ENCODE assay signal across 1 cellular context in the genomic region with DNA sequence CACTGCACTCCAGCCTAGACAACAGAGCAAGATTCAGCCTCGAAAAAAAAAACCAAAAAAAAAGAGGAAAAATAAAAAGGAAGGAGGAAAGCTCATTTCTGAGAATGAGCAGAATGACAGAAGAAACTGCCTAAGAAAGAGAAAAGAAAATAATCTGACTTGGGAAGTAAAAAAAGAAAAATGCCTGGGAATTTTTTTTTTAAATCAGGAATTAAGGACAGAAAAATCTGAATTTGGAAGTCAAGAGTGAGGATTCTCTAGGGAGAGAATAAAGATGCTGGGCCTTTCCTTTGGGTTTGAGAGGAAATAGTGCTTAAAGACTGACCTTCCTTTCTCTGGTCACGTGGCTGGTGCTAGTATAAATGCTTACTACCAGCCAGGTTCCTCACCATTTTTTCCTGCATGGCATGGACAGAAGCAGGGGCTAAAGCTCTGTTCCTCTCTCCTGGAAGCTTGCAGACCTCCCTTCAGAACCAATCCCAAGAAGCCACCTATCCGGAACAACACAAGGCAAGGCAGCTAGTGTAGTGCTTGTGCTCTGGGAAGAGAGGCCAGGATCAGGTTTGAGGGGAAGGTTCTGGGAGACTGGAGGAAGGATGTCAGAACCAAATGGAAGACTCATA.
TF ChIP-seq lines count a peak whose summit lies in the region.

A gene (plus strand): TSS at position 388 of the 623 bp plus-strand sequence. CDS start 1,458 bp downstream, outside the sequence.

TF ChIP-seq in liver, 16 proteins besides CTCF, POLR2A, EP300 and RAD21 (continued from another document):
- TF ChIP-seq, protein P1, sequence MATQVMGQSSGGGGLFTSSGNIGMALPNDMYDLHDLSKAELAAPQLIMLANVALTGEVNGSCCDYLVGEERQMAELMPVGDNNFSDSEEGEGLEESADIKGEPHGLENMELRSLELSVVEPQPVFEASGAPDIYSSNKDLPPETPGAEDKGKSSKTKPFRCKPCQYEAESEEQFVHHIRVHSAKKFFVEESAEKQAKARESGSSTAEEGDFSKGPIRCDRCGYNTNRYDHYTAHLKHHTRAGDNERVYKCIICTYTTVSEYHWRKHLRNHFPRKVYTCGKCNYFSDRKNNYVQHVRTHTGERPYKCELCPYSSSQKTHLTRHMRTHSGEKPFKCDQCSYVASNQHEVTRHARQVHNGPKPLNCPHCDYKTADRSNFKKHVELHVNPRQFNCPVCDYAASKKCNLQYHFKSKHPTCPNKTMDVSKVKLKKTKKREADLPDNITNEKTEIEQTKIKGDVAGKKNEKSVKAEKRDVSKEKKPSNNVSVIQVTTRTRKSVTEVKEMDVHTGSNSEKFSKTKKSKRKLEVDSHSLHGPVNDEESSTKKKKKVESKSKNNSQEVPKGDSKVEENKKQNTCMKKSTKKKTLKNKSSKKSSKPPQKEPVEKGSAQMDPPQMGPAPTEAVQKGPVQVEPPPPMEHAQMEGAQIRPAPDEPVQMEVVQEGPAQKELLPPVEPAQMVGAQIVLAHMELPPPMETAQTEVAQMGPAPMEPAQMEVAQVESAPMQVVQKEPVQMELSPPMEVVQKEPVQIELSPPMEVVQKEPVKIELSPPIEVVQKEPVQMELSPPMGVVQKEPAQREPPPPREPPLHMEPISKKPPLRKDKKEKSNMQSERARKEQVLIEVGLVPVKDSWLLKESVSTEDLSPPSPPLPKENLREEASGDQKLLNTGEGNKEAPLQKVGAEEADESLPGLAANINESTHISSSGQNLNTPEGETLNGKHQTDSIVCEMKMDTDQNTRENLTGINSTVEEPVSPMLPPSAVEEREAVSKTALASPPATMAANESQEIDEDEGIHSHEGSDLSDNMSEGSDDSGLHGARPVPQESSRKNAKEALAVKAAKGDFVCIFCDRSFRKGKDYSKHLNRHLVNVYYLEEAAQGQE (IDR thresholded peaks at IDR 0.05) = no peak
- TF ChIP-seq RXRA (IDR thresholded peaks at IDR 0.05) = no peak
- TF ChIP-seq TAF1 (conservative IDR thresholded peaks at IDR 0.05) = no peak
- TF ChIP-seq, protein P2, sequence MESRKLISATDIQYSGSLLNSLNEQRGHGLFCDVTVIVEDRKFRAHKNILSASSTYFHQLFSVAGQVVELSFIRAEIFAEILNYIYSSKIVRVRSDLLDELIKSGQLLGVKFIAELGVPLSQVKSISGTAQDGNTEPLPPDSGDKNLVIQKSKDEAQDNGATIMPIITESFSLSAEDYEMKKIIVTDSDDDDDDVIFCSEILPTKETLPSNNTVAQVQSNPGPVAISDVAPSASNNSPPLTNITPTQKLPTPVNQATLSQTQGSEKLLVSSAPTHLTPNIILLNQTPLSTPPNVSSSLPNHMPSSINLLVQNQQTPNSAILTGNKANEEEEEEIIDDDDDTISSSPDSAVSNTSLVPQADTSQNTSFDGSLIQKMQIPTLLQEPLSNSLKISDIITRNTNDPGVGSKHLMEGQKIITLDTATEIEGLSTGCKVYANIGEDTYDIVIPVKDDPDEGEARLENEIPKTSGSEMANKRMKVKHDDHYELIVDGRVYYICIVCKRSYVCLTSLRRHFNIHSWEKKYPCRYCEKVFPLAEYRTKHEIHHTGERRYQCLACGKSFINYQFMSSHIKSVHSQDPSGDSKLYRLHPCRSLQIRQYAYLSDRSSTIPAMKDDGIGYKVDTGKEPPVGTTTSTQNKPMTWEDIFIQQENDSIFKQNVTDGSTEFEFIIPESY (IDR thresholded peaks at IDR 0.05) = no peak
- no peak for TF ChIP-seq JUND (IDR thresholded peaks at IDR 0.05)
- no peak for TF ChIP-seq GABPA (IDR thresholded peaks at IDR 0.05 in 1 of 2, conservative IDR thresholded peaks at IDR 0.05 in 1 of 2)
- no peak for TF ChIP-seq FOXA1 (IDR thresholded peaks at IDR 0.05)
- no peak for TF ChIP-seq SP1 (IDR thresholded peaks at IDR 0.05)
- TF ChIP-seq FOXA2 (IDR thresholded peaks at IDR 0.05) = no peak
- no peak for TF ChIP-seq YY1 (IDR thresholded peaks at IDR 0.05)
